Comparison of ENCODE assay signal across 25 cellular contexts in genomic region chr1:151143986-151144385, GRCh38. TPM values are rescaled to one million over a fixed set of nuclear protein-coding genes. Genes with fewer than 3 reads are reported as not detected.
DNase-seq lines count a peak whose midpoint lies in the region; ATAC-seq and TF ChIP-seq lines count a peak whose summit lies in the region.
"Had no signal": no experiment of that assay in that cellular context is flagged by ENCODE, and none has a peak within 500 bp of the region (broad histone marks: within the 10 kb centered on the region; RNA-seq: fewer than 3 reads in every experiment).

No MANE protein-coding gene starts in this region.

- TF ChIP-seq CTCF in OCI-LY7 (conservative IDR thresholded peaks at IDR 0.05; ENCODE audit: low read length): no peak

- CTCF ChIA-PET in OCI-LY7 (lab: Charles Lee; ENCODE audit: unreplicated experiment): no interaction called here

- no peaks in the 10 kb centered on the region for H3K79me2 ChIP-seq in OCI-LY7 (ENCODE audit: insufficient read depth, low read depth, low read length)
- H3K79me2 ChIP-seq: parathyroid adenoma had no signal

- H3K9me2 ChIP-seq in OCI-LY7 (ENCODE audit: insufficient read depth, low read length): no peaks in the 10 kb centered on the region

- H2AFZ ChIP-seq in OCI-LY7 (ENCODE audit: low read length): peak overlapping the region; percentile 43
- H2AFZ ChIP-seq: parathyroid adenoma had no signal

- no peak overlapping the region for H3K27ac ChIP-seq in OCI-LY7 (ENCODE audit: low read depth, low read length, poor library complexity, severe bottlenecking)
- H3K27ac ChIP-seq in iPS-20b (ENCODE audit: low read length): no peak overlapping the region
- H3K27ac ChIP-seq in skeletal muscle tissue (ENCODE audit: low read depth, low read length): peak overlapping the region; percentile 97
- H3K27ac ChIP-seq: KMS-11, parathyroid adenoma, SJSA1 had no signal

- H3K4me2 ChIP-seq in OCI-LY7 (ENCODE audit: low read length): peak overlapping the region; percentile 17
- H3K4me2 ChIP-seq: KMS-11 had no signal

- peaks cover 37% of the 10 kb centered on the region for H3K4me1 ChIP-seq in OCI-LY7 (ENCODE audit: insufficient read depth, low read length, poor library complexity, severe bottlenecking)
- peaks cover 28% of the 10 kb centered on the region for H3K4me1 ChIP-seq in iPS-20b (ENCODE audit: insufficient read depth, low read length)
- peaks cover 48 to 80% (median 65%) of the 10 kb centered on the region in 3 donors for H3K4me1 ChIP-seq in skeletal muscle tissue (ENCODE audit: control insufficient read depth in 3 of 3, insufficient read depth in 3 of 3, low read length in 3 of 3)
- H3K4me1 ChIP-seq: parathyroid adenoma had no signal

- H3K9me3 ChIP-seq in OCI-LY7 (ENCODE audit: low read length): no peaks in the 10 kb centered on the region
- H3K9me3 ChIP-seq in iPS-20b (ENCODE audit: insufficient read depth, low read depth, low read length): no peaks in the 10 kb centered on the region
- no peaks in the 10 kb centered on the region for H3K9me3 ChIP-seq in skeletal muscle tissue (ENCODE audit: control insufficient read depth in 3 of 3, low read length in 3 of 3)
- H3K9me3 ChIP-seq: breast epithelium, mucosa of descending colon, SJSA1 had no signal

- intact Hi-C loops in OCI-LY7 (cut with micrococcal nuclease; ENCODE audit: unreplicated experiment): no loop called here

- H4K20me1 ChIP-seq in OCI-LY7 (ENCODE audit: insufficient read depth, low read length): no peaks in the 10 kb centered on the region

- no peak overlapping the region for H3K9ac ChIP-seq in iPS-20b (ENCODE audit: low read depth, low read length)
- peak overlapping the region; percentile 97 to 99 (median 99) for H3K9ac ChIP-seq in skeletal muscle tissue (ENCODE audit: low read depth in 1 of 3, low read length in 3 of 3)
- H3K9ac ChIP-seq: KMS-11, parathyroid adenoma had no signal

- DNase-seq in NCI-H82 (lab: John Stamatoyannopoulos, UW) (peak; percentile 42), NCI-H82 treated with DMSO at 0.1 percent for 48 hours (lab: John Stamatoyannopoulos, UW; ENCODE audit: unreplicated experiment) (no peak), OCI-LY7 (ENCODE audit: low spot score) (no peak), COLO668 (lab: John Stamatoyannopoulos, UW; ENCODE audit: unreplicated experiment) (no peak), germinal center (ENCODE audit: low spot score) (no peak)
- DNase-seq: activated CD8-positive, alpha-beta memory T cell treated with anti-CD3 and anti-CD28 coated beads for 24 hours; GDM1; HFFc6; kidney glomerular epithelial cell; mucosa of descending colon; NCI-H1092; NCI-H2029 treated with DMSO at 0.1 percent for 48 hours; NCI-H524; small intestine; stimulated activated CD4-positive, alpha-beta T cell treated with anti-CD3 and anti-CD28 coated beads, Interleukin-4, amount 100 ng/mL, for 4 hours had no signal

- no peak overlapping the region for H3K4me3 ChIP-seq in OCI-LY7 (ENCODE audit: low read depth, low read length, poor library complexity, severe bottlenecking)
- peak overlapping the region; percentile 90; the same call in 1 of the 2 replicates for H3K4me3 ChIP-seq in iPS-20b (ENCODE audit: low read length)
- peak overlapping the region; percentile 97 to 99 (median 97) for H3K4me3 ChIP-seq in skeletal muscle tissue (ENCODE audit: low read length in 3 of 3)
- H3K4me3 ChIP-seq: mucosa of descending colon, SJSA1 had no signal

- BruUV-seq in OCI-LY7 (replicated peaks; lab: Mats Ljungman, UMichigan): no TSS peak

- no peak for ATAC-seq in GM21526 (IDR thresholded peaks at IDR 0.05; ENCODE audit: low FRiP score, unreplicated experiment)
- ATAC-seq: activated CD4-positive, CD25-positive, alpha-beta regulatory T cell treated with anti-CD3 and anti-CD28 coated beads, Interleukin-2, amount 50 U/mL, for 24 hours; esophagus mucosa; mucosa of descending colon had no signal

- POLR2A ChIA-PET in OCI-LY7 (lab: Charles Lee): no interaction called here

- H3K36me3 ChIP-seq in OCI-LY7 (ENCODE audit: insufficient read depth, low read length) (no peaks in the 10 kb centered on the region), iPS-20b (ENCODE audit: insufficient read depth, low read depth, low read length) (no peaks in the 10 kb centered on the region), skeletal muscle tissue (ENCODE audit: control insufficient read depth in 3 of 3, insufficient read depth in 3 of 3, low read length in 3 of 3) (peaks cover 20 to 35% (median 30%) of the 10 kb centered on the region in 3 donors)
- H3K36me3 ChIP-seq: breast epithelium, SJSA1 had no signal

- H3K27me3 ChIP-seq in iPS-20b (ENCODE audit: insufficient read depth, low read length) (peaks cover 37% of the 10 kb centered on the region), skeletal muscle tissue (ENCODE audit: control insufficient read depth in 3 of 3, insufficient read depth in 3 of 3, low read length in 3 of 3) (no peaks in the 10 kb centered on the region)
- H3K27me3 ChIP-seq: breast epithelium, SJSA1 had no signal

RNA-seq across cellular contexts. Expression of gene SEMA6C, which starts 2.4 kb away (rescaled TPM):
- 0.54 and 1.1 TPM in 2 replicates for total RNA-seq in OCI-LY7 (2014; rRNA removed; shearing (Covaris generic))
- total RNA-seq in OCI-LY7 (2022): 1.9 and 2.0 TPM in 2 replicates
- 15.7 TPM for total RNA-seq in skeletal muscle tissue

RNA-seq across cellular contexts. Expression of gene TNFAIP8L2, which starts 12.5 kb away (rescaled TPM):
- 7.7 and 12.5 TPM in 2 replicates for total RNA-seq in OCI-LY7 (2014; rRNA removed; shearing (Covaris generic))
- 9.0 and 9.2 TPM in 2 replicates for total RNA-seq in OCI-LY7 (2022)
- 4.2 TPM for total RNA-seq in skeletal muscle tissue
- total RNA-seq: esophagus mucosa, HFFc6, SJSA1 had no signal

RNA-seq across cellular contexts. Expression of gene LYSMD1, which starts 21.7 kb away (rescaled TPM):
- 6.2 and 9.2 TPM in 2 replicates for total RNA-seq in OCI-LY7 (2014; rRNA removed; shearing (Covaris generic))
- total RNA-seq in OCI-LY7 (2022) (3.4 and 3.7 TPM in 2 replicates), skeletal muscle tissue (9.9 TPM)

RNA-seq across cellular contexts. Expression of gene SCNM1, which starts 22.0 kb away (rescaled TPM):
- total RNA-seq in OCI-LY7 (2014; rRNA removed; shearing (Covaris generic)): 70.9 and 78.0 TPM in 2 replicates
- total RNA-seq in OCI-LY7 (2022) (54.1 and 63.1 TPM in 2 replicates), skeletal muscle tissue (24.5 TPM)

RNA-seq across cellular contexts. Expression of gene TMOD4, which starts 31.8 kb away (rescaled TPM):
- not detected in 2 replicates for total RNA-seq in OCI-LY7 (2014; rRNA removed; shearing (Covaris generic))
- total RNA-seq in OCI-LY7 (2022): 1.4 and 2.4 TPM in 2 replicates
- total RNA-seq in skeletal muscle tissue: 50.6 TPM
- total RNA-seq: esophagus mucosa, temporal lobe had no signal
